Comparison of ENCODE assay signal across 35 cellular contexts in genomic region chr3:187236963-187237362, GRCh38. TPM values are rescaled to one million over a fixed set of nuclear protein-coding genes. Genes with fewer than 3 reads are reported as not detected.
"Had no signal": no experiment of that assay in that cellular context is flagged by ENCODE, and none has a peak within 500 bp of the region (broad histone marks: within the 10 kb centered on the region; RNA-seq: fewer than 3 reads in every experiment).

No MANE protein-coding gene starts in this region.

- H3K4me1 ChIP-seq: gastroesophageal sphincter, heart right ventricle had no signal

- H3K9me3 ChIP-seq: gastroesophageal sphincter, heart right ventricle had no signal

- H3K4me2 ChIP-seq: hepatocyte had no signal

- H3K4me3 ChIP-seq: coronary artery, dorsolateral prefrontal cortex, gastroesophageal sphincter, heart right ventricle, hepatocyte had no signal

- H3K27ac ChIP-seq: brain microvascular endothelial cell, coronary artery, dorsolateral prefrontal cortex, gastroesophageal sphincter, heart right ventricle, hepatocyte had no signal

- H3K79me2 ChIP-seq: hepatocyte had no signal

- H2AFZ ChIP-seq: hepatocyte had no signal

- H3K36me3 ChIP-seq: brain microvascular endothelial cell, heart right ventricle had no signal

- DNase-seq: activated CD4-positive, alpha-beta memory T cell treated with anti-CD3 and anti-CD28 coated beads for 36 hours; activated CD4-positive, alpha-beta T cell treated with anti-CD3 and anti-CD28 coated beads for 36 hours; activated CD4-positive, alpha-beta T cell treated with anti-CD3 and anti-CD28 coated beads, Interleukin-2, amount 10 ng/mL, durations not matched to agents 24 days and 14 days; activated CD4-positive, CD25-positive, alpha-beta regulatory T cell; activated CD4-positive, CD25-positive, alpha-beta regulatory T cell treated with anti-CD3 and anti-CD28 coated beads, Interleukin-2, amount 50 U/mL, for 72 hours; activated CD8-positive, alpha-beta memory T cell treated with anti-CD3 and anti-CD28 coated beads, Interleukin-2, amount 10 ng/mL, durations not matched to agents 7 days and 5 days; activated CD8-positive, alpha-beta memory T cell treated with anti-CD3 and anti-CD28 coated beads, Interleukin-2, amount 50 U/mL, for 4 hours; activated CD8-positive, alpha-beta T cell treated with anti-CD3 and anti-CD28 coated beads, Interleukin-2, amount 10 ng/mL, durations not matched to agents 7 days and 5 days; activated gamma-delta T cell; activated naive CD4-positive, alpha-beta T cell; activated naive CD4-positive, alpha-beta T cell treated with anti-CD3 and anti-CD28 coated beads, Interleukin-2, amount 10 ng/mL, durations not matched to agents 7 days and 5 days; activated T-cell treated with anti-CD3 and anti-CD28 coated beads, Interleukin-2, amount 50 U/mL, for 1 hour; activated T-cell treated with anti-CD3 and anti-CD28 coated beads, Interleukin-2, amount 50 U/mL, for 48 hours; amniotic stem cell; anterior cingulate cortex; brain microvascular endothelial cell; dorsolateral prefrontal cortex; effector memory CD4-positive, alpha-beta T cell; endodermal cell; foreskin melanocyte; heart right ventricle; T-helper 2 cell had no signal

- H3K27me3 ChIP-seq: brain microvascular endothelial cell, gastroesophageal sphincter, heart right ventricle, hepatocyte had no signal

- ATAC-seq: activated CD4-positive, alpha-beta T cell treated with anti-CD3 and anti-CD28 coated beads for 36 hours; activated CD8-positive, alpha-beta memory T cell treated with anti-CD3 and anti-CD28 coated beads, Interleukin-2, amount 10 ng/mL, durations not matched to agents 7 days and 5 days; activated CD8-positive, alpha-beta T cell treated with anti-CD3 and anti-CD28 coated beads, Interleukin-2, amount 10 ng/mL, durations not matched to agents 7 days and 5 days; activated naive CD4-positive, alpha-beta T cell treated with anti-CD3 and anti-CD28 coated beads, Interleukin-2, amount 50 U/mL, for 72 hours; esophagus mucosa; gastroesophageal sphincter; heart right ventricle had no signal

RNA-seq across cellular contexts. Expression of gene RTP1, which starts 39.7 kb away (rescaled TPM):
- total RNA-seq: activated CD4-positive, alpha-beta memory T cell treated with anti-CD3 and anti-CD28 coated beads for 36 hours; activated CD4-positive, alpha-beta T cell treated with anti-CD3 and anti-CD28 coated beads for 36 hours; activated CD4-positive, alpha-beta T cell treated with anti-CD3 and anti-CD28 coated beads, Interleukin-2, amount 10 ng/mL, durations not matched to agents 24 days and 14 days; activated CD8-positive, alpha-beta memory T cell treated with anti-CD3 and anti-CD28 coated beads for 36 hours; activated CD8-positive, alpha-beta memory T cell treated with anti-CD3 and anti-CD28 coated beads, Interleukin-2, amount 10 ng/mL, durations not matched to agents 7 days and 5 days; activated CD8-positive, alpha-beta T cell treated with anti-CD3 and anti-CD28 coated beads, Interleukin-2, amount 10 ng/mL, durations not matched to agents 7 days and 5 days; activated naive CD4-positive, alpha-beta T cell treated with anti-CD3 and anti-CD28 coated beads, Interleukin-2, amount 50 U/mL, for 72 hours; astrocyte; bronchial epithelial cell; cardiac septum; epithelial cell of proximal tubule; esophagus mucosa; fibroblast of villous mesenchyme; gastroesophageal sphincter; glomerular endothelial cell; hepatocyte had no signal
- polyA plus RNA-seq: adipose tissue, heart right ventricle, hepatocyte had no signal

RNA-seq across cellular contexts. Expression of gene MASP1, which starts 54.6 kb away (rescaled TPM):
- total RNA-seq: activated CD4-positive, alpha-beta memory T cell treated with anti-CD3 and anti-CD28 coated beads for 36 hours; activated CD4-positive, alpha-beta T cell treated with anti-CD3 and anti-CD28 coated beads for 36 hours; activated CD4-positive, alpha-beta T cell treated with anti-CD3 and anti-CD28 coated beads, Interleukin-2, amount 10 ng/mL, durations not matched to agents 24 days and 14 days; activated CD8-positive, alpha-beta memory T cell treated with anti-CD3 and anti-CD28 coated beads for 36 hours; activated CD8-positive, alpha-beta memory T cell treated with anti-CD3 and anti-CD28 coated beads, Interleukin-2, amount 10 ng/mL, durations not matched to agents 7 days and 5 days; activated CD8-positive, alpha-beta T cell treated with anti-CD3 and anti-CD28 coated beads, Interleukin-2, amount 10 ng/mL, durations not matched to agents 7 days and 5 days; activated naive CD4-positive, alpha-beta T cell treated with anti-CD3 and anti-CD28 coated beads, Interleukin-2, amount 50 U/mL, for 72 hours; epithelial cell of proximal tubule had no signal
